ENCODE assay signal across 9 cellular contexts in genomic region chr7:49500741-49501140, GRCh38.
"Had no signal": no experiment of that assay in that cellular context is flagged by ENCODE, and none has a peak within 500 bp of the region (broad histone marks: within the 10 kb centered on the region; RNA-seq: fewer than 3 reads in every experiment).

No MANE protein-coding gene starts in this region.

- H3K36me3 ChIP-seq: HAP-1 had no signal

- H3K4me1 ChIP-seq: HAP-1 had no signal

- H3K4me3 ChIP-seq: GM23248, HAP-1 had no signal

- H3K4me3 Mint-ChIP-seq: HFFc6, IgD-negative memory B cell had no signal

- H3K27me3 Mint-ChIP-seq: IgD-negative memory B cell had no signal

- H3K9me3 ChIP-seq: HAP-1 had no signal

- H3K27ac Mint-ChIP-seq: HFFc6, IgD-negative memory B cell had no signal

- H3K36me3 Mint-ChIP-seq: IgD-negative memory B cell had no signal

- H3K27ac ChIP-seq: GM23248, HL-60, KMS-11 had no signal

- DNase-seq: GM23248, H7, HFFc6, Karpas-422, KBM-7 had no signal
